ENCODE assay signal across 8 cellular contexts in genomic region chr16:23504453-23505179, GRCh38. TPM values are rescaled to one million over a fixed set of nuclear protein-coding genes. Genes with fewer than 3 reads are reported as not detected.
DNase-seq lines count a peak whose midpoint lies in the region; ATAC-seq and TF ChIP-seq lines count a peak whose summit lies in the region.

No MANE protein-coding gene starts in this region.

- peak; percentile 42 for TF ChIP-seq CTCF in choroid plexus epithelial cell (conservative IDR thresholded peaks at IDR 0.05; ENCODE audit: low read depth, low read length)
- no peak for TF ChIP-seq CTCF in mucosa of descending colon (IDR thresholded peaks at IDR 0.05)

- DNase-seq in DMS79 treated with DMSO at 0.1 percent for 48 hours (lab: John Stamatoyannopoulos, UW) = peak; percentile 5
- peak; percentile 49 for DNase-seq in LoVo (ENCODE audit: low spot score)
- peak; percentile 57 to 62 for DNase-seq in activated CD4-positive, alpha-beta T cell treated with anti-CD3 and anti-CD28 coated beads for 4 hours
- DNase-seq in choroid plexus epithelial cell (ENCODE audit: low read depth) = peak; percentile 97
- peak; percentile 30 to 77 (median 51) for DNase-seq in mucosa of descending colon
- DNase-seq in stimulated activated CD8-positive, alpha-beta memory T cell treated with anti-CD3 and anti-CD28 coated beads, Interleukin-7, amount 100 ng/mL, for 1 hour (ENCODE audit: low read depth in 2 of 2) = peak; percentile 27 to 49
- DNase-seq in NCI-H510A treated with DMSO at 0.1 percent for 48 hours (lab: John Stamatoyannopoulos, UW) = no peak

- intact Hi-C loops in mucosa of descending colon (cut with DNase I, micrococcal nuclease) = no loop called here

- H3K9me3 ChIP-seq in mucosa of descending colon = no peaks in the 10 kb centered on the region

- H3K4me1 ChIP-seq in mucosa of descending colon (ENCODE audit: low read depth) = peaks cover 25% of the 10 kb centered on the region

- H3K4me3 ChIP-seq in choroid plexus epithelial cell (ENCODE audit: low read depth, low read length) = no peak overlapping the region
- no peak overlapping the region for H3K4me3 ChIP-seq in mucosa of descending colon

- H3K36me3 ChIP-seq in mucosa of descending colon (ENCODE audit: low read depth) = no peaks in the 10 kb centered on the region

- ATAC-seq in GM21717 (IDR thresholded peaks at IDR 0.05; ENCODE audit: unreplicated experiment) (peak; percentile 61), mucosa of descending colon (peak; percentile 38)

RNA-seq across cellular contexts. Expression of gene GGA2, which starts 5.7 kb away (rescaled TPM):
- 10 to 100 TPM; 37.9 to 62.6 (median 47.6) TPM for total RNA-seq in mucosa of descending colon

RNA-seq across cellular contexts. Expression of gene COG7, which starts 51.6 kb away (rescaled TPM):
- 10 to 100 TPM; 25.4 to 40.5 (median 32.6) TPM for total RNA-seq in mucosa of descending colon

RNA-seq across cellular contexts. Expression of gene EARS2, which starts 52.5 kb away (rescaled TPM):
- total RNA-seq in mucosa of descending colon = 10 to 100 TPM; 15.2 to 18.0 (median 17.2) TPM

RNA-seq across cellular contexts. Expression of gene UBFD1, which starts 52.9 kb away (rescaled TPM):
- 10 to 100 TPM; 27.8 to 38.3 (median 28.5) TPM for total RNA-seq in mucosa of descending colon
